25 cellular contexts compared by ENCODE assay signal in genomic region chr2:11695576-11695975, GRCh38. TPM values are rescaled to one million over a fixed set of nuclear protein-coding genes. Genes with fewer than 3 reads are reported as not detected.
A peak's percentile ranks its signal among the peaks of the same experiment; 100 is the strongest.
DNase-seq lines count a peak whose midpoint lies in the region; ATAC-seq and TF ChIP-seq lines count a peak whose summit lies in the region.
"Had no signal": no experiment of that assay in that cellular context is flagged by ENCODE, and none has a peak within 500 bp of the region (broad histone marks: within the 10 kb centered on the region; RNA-seq: fewer than 3 reads in every experiment).

No MANE protein-coding gene starts in this region.

- no peaks in the 10 kb centered on the region for H4K20me1 ChIP-seq in PC-3 (ENCODE audit: low read length)
- H4K20me1 ChIP-seq: BLaER1 treated with 17β-estradiol and CSF1 and Interleukin-3, amounts not matched to agents 10 nM and 100 nM had no signal

- no peak for ATAC-seq in HG03097 (IDR thresholded peaks at IDR 0.05; ENCODE audit: low FRiP score, unreplicated experiment)
- ATAC-seq in PC-3, result no peak
- ATAC-seq: GM23338, HCT116 had no signal

- no TSS peak for BruUV-seq in PC-3 (replicated peaks; lab: Mats Ljungman, UMichigan)

- H3K4me1 ChIP-seq in PC-3 (ENCODE audit: insufficient read depth, low read length), result peaks cover 44% of the 10 kb centered on the region

- H3K27ac ChIP-seq in WERI-Rb-1 (no peak overlapping the region), PC-3 (ENCODE audit: low read length) (no peak overlapping the region)

- intact Hi-C loops in dendritic cell treated with granulocyte-macrophage colony-stimulating factor and Interleukin-4, amounts not matched to agents 40 ng/mL and 50 ng/mL, for 4 days (cut with micrococcal nuclease), result no loop called here
- intact Hi-C loops in PC-3 (cut with micrococcal nuclease), result no loop called here

- peak overlapping the region; percentile 19; the same call in 1 of the 2 replicates for H3K27ac Mint-ChIP-seq in HFFc6
- peak overlapping the region; percentile 16 for H3K27ac Mint-ChIP-seq in dendritic cell treated with granulocyte-macrophage colony-stimulating factor and Interleukin-4, amounts not matched to agents 40 ng/mL and 50 ng/mL, for 4 days
- H3K27ac Mint-ChIP-seq in activated naive CD4-positive, alpha-beta T cell treated with anti-CD3 and anti-CD28 coated beads, Interleukin-2, amount 10 ng/mL, durations not matched to agents 7 days and 5 days, result no peak overlapping the region
- H3K27ac Mint-ChIP-seq: CD4-positive, alpha-beta T cell; CD8-positive, alpha-beta memory T cell; GM23338; H9 had no signal

- H3K79me2 ChIP-seq in PC-3 (ENCODE audit: low read length), result no peaks in the 10 kb centered on the region

- H3K9ac ChIP-seq in PC-3 (ENCODE audit: low read length), result no peak overlapping the region

- H3K4me3 ChIP-seq in WERI-Rb-1 (ENCODE audit: low read depth, low read length), result no peak overlapping the region
- H3K4me3 ChIP-seq in PC-3 (ENCODE audit: low read length), result no peak overlapping the region
- H3K4me3 ChIP-seq: BLaER1 treated with 17β-estradiol and CSF1 and Interleukin-3, amounts not matched to agents 10 nM and 100 nM; GM23338 had no signal

- H3K4me1 Mint-ChIP-seq in HFFc6 (ENCODE audit: low read depth), result peaks cover 44% of the 10 kb centered on the region
- H3K4me1 Mint-ChIP-seq in dendritic cell treated with granulocyte-macrophage colony-stimulating factor and Interleukin-4, amounts not matched to agents 40 ng/mL and 50 ng/mL, for 4 days (ENCODE audit: low read depth), result peaks cover 59% of the 10 kb centered on the region
- H3K4me1 Mint-ChIP-seq in activated naive CD4-positive, alpha-beta T cell treated with anti-CD3 and anti-CD28 coated beads, Interleukin-2, amount 10 ng/mL, durations not matched to agents 7 days and 5 days, result peaks cover 11% of the 10 kb centered on the region
- H3K4me1 Mint-ChIP-seq: GM23338, H9 had no signal

- no peaks in the 10 kb centered on the region for H3K27me3 Mint-ChIP-seq in HFFc6 (ENCODE audit: insufficient read depth)
- peaks cover 10% of the 10 kb centered on the region for H3K27me3 Mint-ChIP-seq in dendritic cell treated with granulocyte-macrophage colony-stimulating factor and Interleukin-4, amounts not matched to agents 40 ng/mL and 50 ng/mL, for 4 days
- peaks cover 32% of the 10 kb centered on the region for H3K27me3 Mint-ChIP-seq in activated naive CD4-positive, alpha-beta T cell treated with anti-CD3 and anti-CD28 coated beads, Interleukin-2, amount 10 ng/mL, durations not matched to agents 7 days and 5 days
- H3K27me3 Mint-ChIP-seq: CD4-positive, alpha-beta T cell; CD8-positive, alpha-beta memory T cell had no signal

- H3F3A ChIP-seq in PC-3 (ENCODE audit: low read length, unreplicated experiment), result no peaks in the 10 kb centered on the region

- no peak overlapping the region for H2AFZ ChIP-seq in PC-3 (ENCODE audit: low read length)
- H2AFZ ChIP-seq: GM23338 had no signal

- H3K36me3 ChIP-seq in WERI-Rb-1 (no peaks in the 10 kb centered on the region), PC-3 (ENCODE audit: low read depth, low read length) (no peaks in the 10 kb centered on the region)
- H3K36me3 ChIP-seq: BE2C; BLaER1 treated with 17β-estradiol and CSF1 and Interleukin-3, amounts not matched to agents 10 nM and 100 nM had no signal

- H3K4me3 Mint-ChIP-seq in HFFc6, result no peak overlapping the region
- H3K4me3 Mint-ChIP-seq in dendritic cell treated with granulocyte-macrophage colony-stimulating factor and Interleukin-4, amounts not matched to agents 40 ng/mL and 50 ng/mL, for 4 days, result no peak overlapping the region
- no peak overlapping the region for H3K4me3 Mint-ChIP-seq in activated naive CD4-positive, alpha-beta T cell treated with anti-CD3 and anti-CD28 coated beads, Interleukin-2, amount 10 ng/mL, durations not matched to agents 7 days and 5 days
- H3K4me3 Mint-ChIP-seq: CD14-positive monocyte; CD4-positive, alpha-beta T cell; CD8-positive, alpha-beta memory T cell; GM23338; H9 had no signal

- no peak overlapping the region for H3K4me2 ChIP-seq in PC-3 (ENCODE audit: low read length)
- H3K4me2 ChIP-seq: GM23338 had no signal

- no peaks in the 10 kb centered on the region for H3K36me3 Mint-ChIP-seq in HFFc6 (ENCODE audit: low read depth)
- H3K36me3 Mint-ChIP-seq in dendritic cell treated with granulocyte-macrophage colony-stimulating factor and Interleukin-4, amounts not matched to agents 40 ng/mL and 50 ng/mL, for 4 days (ENCODE audit: low read depth), result no peaks in the 10 kb centered on the region
- no peaks in the 10 kb centered on the region for H3K36me3 Mint-ChIP-seq in activated naive CD4-positive, alpha-beta T cell treated with anti-CD3 and anti-CD28 coated beads, Interleukin-2, amount 10 ng/mL, durations not matched to agents 7 days and 5 days
- H3K36me3 Mint-ChIP-seq: CD8-positive, alpha-beta memory T cell had no signal

- POLR2A ChIA-PET in PC-3 (lab: Charles Lee; ENCODE audit: unreplicated experiment), result no interaction called here

- DNase-seq in HFFc6, result no peak
- peak; percentile 28 for DNase-seq in NOMO-1 treated with DMSO at 0.1 percent for 48 hours (lab: John Stamatoyannopoulos, UW; ENCODE audit: unreplicated experiment)
- peak; percentile 0 for DNase-seq in WERI-Rb-1
- no peak for DNase-seq in activated naive CD4-positive, alpha-beta T cell treated with anti-CD3 and anti-CD28 coated beads, Interleukin-2, amount 10 ng/mL, durations not matched to agents 7 days and 5 days
- DNase-seq in PC-3, result no peak
- no peak for DNase-seq in AG08395 (ENCODE audit: low spot score)
- DNase-seq: AML-193; BE2C; Calu3; CD4-positive, alpha-beta T cell; CD8-positive, alpha-beta memory T cell; DMS53; DMS79 treated with DMSO at 0.1 percent for 48 hours; GF-D8; H9 had no signal

- CTCF ChIA-PET in activated naive CD4-positive, alpha-beta T cell treated with anti-CD3 and anti-CD28 coated beads, Interleukin-2, amount 10 ng/mL, durations not matched to agents 7 days and 5 days (lab: Charles Lee), result interaction anchor here (1.0 to 20.4 kb wide), 5 partner anchors 15 to 87 kb away, joined by 3 to 362 read pairs (median 3); no protein-coding TSS in a partner anchor
- CTCF ChIA-PET in PC-3 (lab: Charles Lee), result no interaction called here

- H3K9me2 ChIP-seq in PC-3 (replicated peaks; ENCODE audit: low read length), result no peaks in the 10 kb centered on the region

- TF ChIP-seq CTCF in HFFc6 (IDR thresholded peaks at IDR 0.05) (no peak), WERI-Rb-1 (IDR thresholded peaks at IDR 0.05; ENCODE audit: low read depth, low read length) (no peak), PC-3 (conservative IDR thresholded peaks at IDR 0.05; ENCODE audit: low read depth, low read length) (no peak)

- H3K9me3 ChIP-seq in WERI-Rb-1 (ENCODE audit: severe bottlenecking), result no peaks in the 10 kb centered on the region
- H3K9me3 ChIP-seq in PC-3 (ENCODE audit: low read length), result no peaks in the 10 kb centered on the region
- H3K9me3 ChIP-seq: BE2C; BLaER1 treated with 17β-estradiol and CSF1 and Interleukin-3, amounts not matched to agents 10 nM and 100 nM had no signal

- H3K27me3 ChIP-seq in WERI-Rb-1 (ENCODE audit: insufficient read depth, low read depth, severe bottlenecking) (no peaks in the 10 kb centered on the region), PC-3 (ENCODE audit: low read length) (no peaks in the 10 kb centered on the region)
- H3K27me3 ChIP-seq: BE2C; BLaER1 treated with 17β-estradiol and CSF1 and Interleukin-3, amounts not matched to agents 10 nM and 100 nM had no signal

- H3K9me3 Mint-ChIP-seq in HFFc6, result no peaks in the 10 kb centered on the region
- H3K9me3 Mint-ChIP-seq in dendritic cell treated with granulocyte-macrophage colony-stimulating factor and Interleukin-4, amounts not matched to agents 40 ng/mL and 50 ng/mL, for 4 days, result no peaks in the 10 kb centered on the region
- H3K9me3 Mint-ChIP-seq in activated naive CD4-positive, alpha-beta T cell treated with anti-CD3 and anti-CD28 coated beads, Interleukin-2, amount 10 ng/mL, durations not matched to agents 7 days and 5 days, result no peaks in the 10 kb centered on the region
- H3K9me3 Mint-ChIP-seq: CD14-positive monocyte; CD4-positive, alpha-beta T cell; CD8-positive, alpha-beta memory T cell; GM23338; H9 had no signal

RNA-seq across cellular contexts. Expression of gene NTSR2, which starts 25.6 kb away (rescaled TPM):
- not detected for total RNA-seq in HFFc6 (2021; fragmentation: NEBNext Ultra II Directional; extraction: Animal tissue kit (Norgen Biotek cat#: 25700))
- total RNA-seq in PC-3 (2014; rRNA removed), result not detected in 2 replicates
- total RNA-seq: A172; Calu3; CD4-positive, alpha-beta T cell; CD8-positive, alpha-beta memory T cell; Daoy; G401; H4; H9 had no signal

RNA-seq across cellular contexts. Expression of gene LPIN1, which starts 50.9 kb away (rescaled TPM):
- 10 to 100 TPM; 17.5 to 22.9 (median 20.7) TPM for total RNA-seq in HFFc6 (2021; fragmentation: NEBNext Ultra II Directional; extraction: Animal tissue kit (Norgen Biotek cat#: 25700))
- 40.9 and 46.9 TPM in 2 replicates for total RNA-seq in PC-3 (2014; rRNA removed)

Comparison
In these comparisons a context has a peak if more than half of its experiments do, and no peak if none do; other contexts are left out.
1. DNase-seq: peak in NOMO-1 treated with DMSO at 0.1 percent for 48 hours (single experiment) and WERI-Rb-1 (single experiment); none in HFFc6 (single experiment), activated naive CD4-positive, alpha-beta T cell treated with anti-CD3 and anti-CD28 coated beads, Interleukin-2, amount 10 ng/mL, durations not matched to agents 7 days and 5 days (single experiment), PC-3 (single experiment) and AG08395 (single experiment).